2 cellular contexts compared by ENCODE assay signal in the genomic region with DNA sequence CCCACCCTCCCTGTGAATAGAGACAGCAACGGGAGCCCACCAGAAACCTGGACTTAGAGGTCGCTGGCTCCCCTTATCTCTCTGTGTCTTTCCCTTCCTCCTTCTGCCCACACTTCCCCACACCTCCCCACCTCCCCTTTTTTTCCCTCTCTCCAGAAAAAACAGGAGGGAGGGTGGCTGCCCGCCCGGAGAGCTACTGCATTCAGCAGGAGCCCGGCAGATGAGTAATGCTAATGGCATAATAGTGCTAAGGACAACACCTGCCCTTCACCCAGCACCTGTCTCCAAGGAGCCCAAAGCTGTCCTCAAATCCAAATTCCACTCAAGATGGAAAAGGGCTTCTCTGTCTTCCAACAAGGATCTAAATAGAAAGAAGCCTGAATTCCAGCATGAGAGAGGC.
TF ChIP-seq lines count a peak whose summit lies in the region.

No MANE protein-coding gene starts in this region.

TF ChIP-seq in IMR-90, 13 proteins besides CTCF, POLR2A, EP300 and RAD21:
- TF ChIP-seq, protein P1, sequence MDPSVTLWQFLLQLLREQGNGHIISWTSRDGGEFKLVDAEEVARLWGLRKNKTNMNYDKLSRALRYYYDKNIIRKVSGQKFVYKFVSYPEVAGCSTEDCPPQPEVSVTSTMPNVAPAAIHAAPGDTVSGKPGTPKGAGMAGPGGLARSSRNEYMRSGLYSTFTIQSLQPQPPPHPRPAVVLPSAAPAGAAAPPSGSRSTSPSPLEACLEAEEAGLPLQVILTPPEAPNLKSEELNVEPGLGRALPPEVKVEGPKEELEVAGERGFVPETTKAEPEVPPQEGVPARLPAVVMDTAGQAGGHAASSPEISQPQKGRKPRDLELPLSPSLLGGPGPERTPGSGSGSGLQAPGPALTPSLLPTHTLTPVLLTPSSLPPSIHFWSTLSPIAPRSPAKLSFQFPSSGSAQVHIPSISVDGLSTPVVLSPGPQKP (IDR thresholded peaks at IDR 0.05; ENCODE audit: borderline replicate concordance, low read depth, low read length): no peak
- TF ChIP-seq NFE2L2 (IDR thresholded peaks at IDR 0.05; ENCODE audit: low read depth, low read length) (no peak), SMC3 (IDR thresholded peaks at IDR 0.05; ENCODE audit: low read depth, low read length) (no peak), CEBPB (IDR thresholded peaks at IDR 0.05; ENCODE audit: low read depth, low read length) (no peak), MAFK (IDR thresholded peaks at IDR 0.05; ENCODE audit: low read depth, low read length) (no peak)

TF ChIP-seq in HepG2, 621 proteins besides CTCF, POLR2A, EP300 and RAD21:
- TF ChIP-seq ETV6 (CRISPR knock-in tag; conservative IDR thresholded peaks at IDR 0.05): no peak
- TF ChIP-seq JDP2 (CRISPR knock-in tag; IDR thresholded peaks at IDR 0.05; ENCODE audit: borderline replicate concordance): no peak
- TF ChIP-seq, protein P2, sequence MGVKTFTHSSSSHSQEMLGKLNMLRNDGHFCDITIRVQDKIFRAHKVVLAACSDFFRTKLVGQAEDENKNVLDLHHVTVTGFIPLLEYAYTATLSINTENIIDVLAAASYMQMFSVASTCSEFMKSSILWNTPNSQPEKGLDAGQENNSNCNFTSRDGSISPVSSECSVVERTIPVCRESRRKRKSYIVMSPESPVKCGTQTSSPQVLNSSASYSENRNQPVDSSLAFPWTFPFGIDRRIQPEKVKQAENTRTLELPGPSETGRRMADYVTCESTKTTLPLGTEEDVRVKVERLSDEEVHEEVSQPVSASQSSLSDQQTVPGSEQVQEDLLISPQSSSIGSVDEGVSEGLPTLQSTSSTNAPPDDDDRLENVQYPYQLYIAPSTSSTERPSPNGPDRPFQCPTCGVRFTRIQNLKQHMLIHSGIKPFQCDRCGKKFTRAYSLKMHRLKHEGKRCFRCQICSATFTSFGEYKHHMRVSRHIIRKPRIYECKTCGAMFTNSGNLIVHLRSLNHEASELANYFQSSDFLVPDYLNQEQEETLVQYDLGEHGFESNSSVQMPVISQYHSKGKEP (CRISPR knock-in tag; IDR thresholded peaks at IDR 0.05): no peak
- TF ChIP-seq, protein P3, sequence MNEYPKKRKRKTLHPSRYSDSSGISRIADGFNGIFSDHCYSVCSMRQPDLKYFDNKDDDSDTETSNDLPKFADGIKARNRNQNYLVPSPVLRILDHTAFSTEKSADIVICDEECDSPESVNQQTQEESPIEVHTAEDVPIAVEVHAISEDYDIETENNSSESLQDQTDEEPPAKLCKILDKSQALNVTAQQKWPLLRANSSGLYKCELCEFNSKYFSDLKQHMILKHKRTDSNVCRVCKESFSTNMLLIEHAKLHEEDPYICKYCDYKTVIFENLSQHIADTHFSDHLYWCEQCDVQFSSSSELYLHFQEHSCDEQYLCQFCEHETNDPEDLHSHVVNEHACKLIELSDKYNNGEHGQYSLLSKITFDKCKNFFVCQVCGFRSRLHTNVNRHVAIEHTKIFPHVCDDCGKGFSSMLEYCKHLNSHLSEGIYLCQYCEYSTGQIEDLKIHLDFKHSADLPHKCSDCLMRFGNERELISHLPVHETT (CRISPR knock-in tag; conservative IDR thresholded peaks at IDR 0.05): no peak
- TF ChIP-seq ZNF564 (CRISPR knock-in tag; IDR thresholded peaks at IDR 0.05): no peak
- no peak for TF ChIP-seq FOSL1 (CRISPR knock-in tag; IDR thresholded peaks at IDR 0.05; ENCODE audit: borderline replicate concordance)
- no peak for TF ChIP-seq TBX2 (CRISPR knock-in tag; IDR thresholded peaks at IDR 0.05; ENCODE audit: borderline replicate concordance)
- no peak for TF ChIP-seq POLR2G (IDR thresholded peaks at IDR 0.05; ENCODE audit: low read depth, low read length)
- no peak for TF ChIP-seq ERF (CRISPR knock-in tag; IDR thresholded peaks at IDR 0.05)
- TF ChIP-seq ZNF558 (CRISPR knock-in tag; IDR thresholded peaks at IDR 0.05; ENCODE audit: borderline replicate concordance): no peak
- no peak for TF ChIP-seq KAT8 (CRISPR knock-in tag; IDR thresholded peaks at IDR 0.05)
- TF ChIP-seq, protein P4, sequence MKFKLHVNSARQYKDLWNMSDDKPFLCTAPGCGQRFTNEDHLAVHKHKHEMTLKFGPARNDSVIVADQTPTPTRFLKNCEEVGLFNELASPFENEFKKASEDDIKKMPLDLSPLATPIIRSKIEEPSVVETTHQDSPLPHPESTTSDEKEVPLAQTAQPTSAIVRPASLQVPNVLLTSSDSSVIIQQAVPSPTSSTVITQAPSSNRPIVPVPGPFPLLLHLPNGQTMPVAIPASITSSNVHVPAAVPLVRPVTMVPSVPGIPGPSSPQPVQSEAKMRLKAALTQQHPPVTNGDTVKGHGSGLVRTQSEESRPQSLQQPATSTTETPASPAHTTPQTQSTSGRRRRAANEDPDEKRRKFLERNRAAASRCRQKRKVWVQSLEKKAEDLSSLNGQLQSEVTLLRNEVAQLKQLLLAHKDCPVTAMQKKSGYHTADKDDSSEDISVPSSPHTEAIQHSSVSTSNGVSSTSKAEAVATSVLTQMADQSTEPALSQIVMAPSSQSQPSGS (CRISPR knock-in tag; IDR thresholded peaks at IDR 0.05): no peak
- TF ChIP-seq PAX8 (CRISPR knock-in tag; IDR thresholded peaks at IDR 0.05; ENCODE audit: borderline replicate concordance): no peak
- TF ChIP-seq ZFP41 (CRISPR knock-in tag; IDR thresholded peaks at IDR 0.05; ENCODE audit: borderline replicate concordance): no peak
- TF ChIP-seq, protein P5, sequence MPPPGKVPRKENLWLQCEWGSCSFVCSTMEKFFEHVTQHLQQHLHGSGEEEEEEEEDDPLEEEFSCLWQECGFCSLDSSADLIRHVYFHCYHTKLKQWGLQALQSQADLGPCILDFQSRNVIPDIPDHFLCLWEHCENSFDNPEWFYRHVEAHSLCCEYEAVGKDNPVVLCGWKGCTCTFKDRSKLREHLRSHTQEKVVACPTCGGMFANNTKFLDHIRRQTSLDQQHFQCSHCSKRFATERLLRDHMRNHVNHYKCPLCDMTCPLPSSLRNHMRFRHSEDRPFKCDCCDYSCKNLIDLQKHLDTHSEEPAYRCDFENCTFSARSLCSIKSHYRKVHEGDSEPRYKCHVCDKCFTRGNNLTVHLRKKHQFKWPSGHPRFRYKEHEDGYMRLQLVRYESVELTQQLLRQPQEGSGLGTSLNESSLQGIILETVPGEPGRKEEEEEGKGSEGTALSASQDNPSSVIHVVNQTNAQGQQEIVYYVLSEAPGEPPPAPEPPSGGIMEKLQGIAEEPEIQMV (CRISPR knock-in tag; IDR thresholded peaks at IDR 0.05; ENCODE audit: low read depth): no peak
- TF ChIP-seq ELF4 (CRISPR knock-in tag; IDR thresholded peaks at IDR 0.05; ENCODE audit: borderline replicate concordance): no peak
